In the genomic region with DNA sequence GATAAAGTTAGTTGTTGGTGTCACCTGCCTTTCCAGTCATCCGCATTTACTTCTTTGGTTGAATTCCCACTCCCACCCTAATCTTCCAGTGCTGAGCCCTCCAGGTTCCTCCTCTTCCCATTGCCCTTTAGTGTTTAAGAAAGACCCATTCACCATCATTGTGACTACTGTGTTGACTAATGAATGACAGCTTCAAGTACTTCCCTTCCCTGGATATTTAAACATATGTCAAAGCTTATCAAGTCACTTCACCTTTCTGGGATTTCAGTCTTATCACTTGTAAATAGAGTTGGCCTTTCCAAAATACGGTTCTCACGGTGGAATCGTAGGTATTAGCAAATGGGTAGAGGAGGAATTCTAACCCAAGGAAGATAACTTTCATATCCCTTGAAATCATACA, we compare ENCODE assay signal across 22 cellular contexts.
"Had no signal": no experiment of that assay in that cellular context is flagged by ENCODE, and none has a peak within 500 bp of the region (broad histone marks: within the 10 kb centered on the region; RNA-seq: fewer than 3 reads in every experiment).

No MANE protein-coding gene starts in this region.

- H3K4me1 ChIP-seq: colonic mucosa, left lung, spleen had no signal

- H3K4me3 ChIP-seq: colonic mucosa, heart right ventricle, left lung, lung, right lobe of liver, spleen, thoracic aorta, upper lobe of left lung, vagina had no signal

- H3K36me3 ChIP-seq: colonic mucosa, heart right ventricle, left lung, right lobe of liver, spleen, thoracic aorta, upper lobe of left lung, vagina had no signal

- H3K27ac ChIP-seq: colonic mucosa, left lung, right lobe of liver, spleen, thoracic aorta, upper lobe of left lung, vagina had no signal

- DNase-seq: caudate nucleus; colonic mucosa; dermis blood vessel endothelial cell; endodermal cell; erythroblast; heart right ventricle; hypothalamus; islet precursor cell; left lung; mesendoderm; naive thymus-derived CD8-positive, alpha-beta T cell; posterior cingulate gyrus; right lobe of liver; spleen; stimulated activated CD4-positive, alpha-beta T cell treated with anti-CD3 and anti-CD28 coated beads, Interleukin-15, amount 100 ng/mL, for 24 hours; stimulated activated CD4-positive, alpha-beta T cell treated with anti-CD3 and anti-CD28 coated beads, Interleukin-1b, Interleukin-23, amount 100 ng/mL, for 48 hours; stimulated activated CD4-positive, alpha-beta T cell treated with anti-CD3 and anti-CD28 coated beads, Interleukin-4, amount 100 ng/mL, for 24 hours; upper lobe of left lung had no signal

- H3K9me3 ChIP-seq: colonic mucosa, heart right ventricle, left lung, right lobe of liver, spleen, thoracic aorta, upper lobe of left lung, vagina had no signal

- H3K27me3 ChIP-seq: colonic mucosa, heart right ventricle, left lung, right lobe of liver, upper lobe of left lung, vagina had no signal

- ATAC-seq: left lung; naive thymus-derived CD8-positive, alpha-beta T cell; right lobe of liver; stimulated activated memory B cell treated with anti-CD40 and anti-IgM and Interleukin-4, amounts not matched to agents 10 μg/mL and 1 μg/mL and 100 μg/mL, for 72 hours had no signal
